8 cellular contexts compared by ENCODE assay signal in the genomic region with DNA sequence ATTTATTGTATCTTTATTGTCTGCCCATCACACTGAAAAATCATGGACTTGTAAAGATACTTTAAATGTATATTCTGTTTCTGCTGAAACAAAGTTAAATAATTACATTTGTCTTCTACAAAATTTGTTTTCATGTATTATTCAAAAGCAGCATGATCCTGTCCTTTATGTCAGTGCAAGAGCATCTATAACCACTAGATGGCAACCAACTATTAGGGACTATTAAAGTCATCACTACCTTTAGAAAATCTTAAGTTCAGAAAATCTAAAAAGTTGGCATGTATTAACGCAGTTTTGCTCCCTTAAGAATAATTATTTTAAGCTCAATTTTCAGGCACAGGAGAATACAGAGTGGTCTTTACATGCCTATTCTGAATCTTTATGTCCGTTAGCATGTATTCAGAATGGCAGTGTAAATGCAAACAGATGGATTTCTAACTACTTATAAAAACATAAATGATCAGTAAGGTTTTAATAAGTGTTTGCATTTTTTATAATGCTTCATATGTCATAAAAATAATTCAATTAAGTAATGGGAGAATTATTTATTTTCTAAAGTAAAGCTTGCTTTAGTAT. TPM values are rescaled to one million over a fixed set of nuclear protein-coding genes. Genes with fewer than 3 reads are reported as not detected.
DNase-seq lines count a peak whose midpoint lies in the region; ATAC-seq, FAIRE-seq and TF ChIP-seq lines count a peak whose summit lies in the region.

No MANE protein-coding gene starts in this region.

- WGBS in lung, 2 donors: 53 to 57% methylated on average over 2 of the region's 2 CpGs

- no peak overlapping the region for H3K27ac ChIP-seq in lung (ENCODE audit: low read depth in 1 of 2, low read length in 1 of 2)

- TF ChIP-seq CTCF in D721Med (IDR thresholded peaks at IDR 0.05; ENCODE audit: insufficient read depth, missing control alignments): peak; percentile 81
- TF ChIP-seq CTCF in lung (IDR thresholded peaks at IDR 0.05; ENCODE audit: control extremely low read depth, extremely low read depth): peak; percentile 60

- DNase-seq in D721Med (ENCODE audit: insufficient read length, low spot score): no peak
- peak; percentile 4 for DNase-seq in NCI-H82 treated with DMSO at 0.1 percent for 48 hours (lab: John Stamatoyannopoulos, UW; ENCODE audit: unreplicated experiment)
- no peak for DNase-seq in lung (ENCODE audit: low spot score)
- DNase-seq in stimulated activated CD4-positive, alpha-beta T cell treated with anti-CD3 and anti-CD28 coated beads, Interleukin-2, amount 100 ng/mL, for 48 hours: no peak
- DNase-seq in stimulated activated CD4-positive, alpha-beta T cell treated with anti-CD3 and anti-CD28 coated beads, Interleukin-4, amount 100 ng/mL, for 1 hour: no peak

- peaks cover 2 to 7% of the 10 kb centered on the region in 2 donors for H3K4me1 ChIP-seq in lung (ENCODE audit: control insufficient read depth in 2 of 2, insufficient read depth in 2 of 2, low read length in 2 of 2)

- H3K4me3 ChIP-seq in lung: no peak overlapping the region

- ATAC-seq in GM19023 (IDR thresholded peaks at IDR 0.05; ENCODE audit: unreplicated experiment): peak; percentile 62
- peak; percentile 69 for ATAC-seq in HG03139 (IDR thresholded peaks at IDR 0.05; ENCODE audit: unreplicated experiment)
- peak; percentile 84 for ATAC-seq in lung (ENCODE audit: insufficient read depth, low FRiP score)

- FAIRE-seq in D721Med (lab: Jason Lieb, UNC) (peak; percentile 92), colon (lab: Jason Lieb, UNC) (peak; percentile 79)

- no peaks in the 10 kb centered on the region for H3K27me3 ChIP-seq in lung (ENCODE audit: control insufficient read depth, insufficient read depth)

- H3K9me3 ChIP-seq in lung (ENCODE audit: control insufficient read depth in 2 of 2, insufficient read depth in 1 of 2, low read length in 1 of 2): no peaks in the 10 kb centered on the region

- peaks cover 5 to 6% of the 10 kb centered on the region in 2 donors for H3K36me3 ChIP-seq in lung (ENCODE audit: control insufficient read depth in 2 of 2, insufficient read depth in 2 of 2, low read length in 2 of 2)

RNA-seq across cellular contexts. Expression of gene TMEM30A, which starts 17.8 kb away (rescaled TPM):
- total RNA-seq in lung: 100 to 1,000 TPM; 124 to 164 TPM
- polyA plus RNA-seq in lung: 10 to 100 TPM; 46.4 to 74.5 TPM

RNA-seq across cellular contexts. Expression of gene COX7A2, which starts 23.2 kb away (rescaled TPM):
- 100 to 1,000 TPM in 1 of 2 donors, 10 to 100 TPM in 1; 43.1 to 326 TPM for total RNA-seq in lung
- 100 to 1,000 TPM; 470 to 557 TPM for polyA plus RNA-seq in lung
